Comparison of ENCODE assay signal across 8 cellular contexts in genomic region chr4:128461300-128462103, GRCh38.
DNase-seq lines count a peak whose midpoint lies in the region; ATAC-seq lines count a peak whose summit lies in the region.

No MANE protein-coding gene starts in this region.

- no peak for DNase-seq in CD8-positive, alpha-beta memory T cell
- peak; percentile 33 for DNase-seq in T1000 (lab: John Stamatoyannopoulos, UW)
- no peak for DNase-seq in hippocampal formation (lab: John Stamatoyannopoulos, UW)
- no peak for DNase-seq in GF-D8 (lab: John Stamatoyannopoulos, UW)
- DNase-seq in NCI-H2227 (lab: John Stamatoyannopoulos, UW; ENCODE audit: unreplicated experiment): no peak
- DNase-seq in NCI-H1694 treated with DMSO at 0.1 percent for 48 hours (lab: John Stamatoyannopoulos, UW): no peak

- no peak overlapping the region for H3K4me3 Mint-ChIP-seq in CD8-positive, alpha-beta memory T cell

- H3K4me1 Mint-ChIP-seq in CD8-positive, alpha-beta memory T cell: no peaks in the 10 kb centered on the region

- POLR2A ChIA-PET in CD8-positive, alpha-beta memory T cell (lab: Charles Lee): no interaction called here

- H3K27me3 Mint-ChIP-seq in CD8-positive, alpha-beta memory T cell: no peaks in the 10 kb centered on the region

- no peaks in the 10 kb centered on the region for H3K9me3 Mint-ChIP-seq in CD8-positive, alpha-beta memory T cell

- H3K36me3 ChIP-seq in CD8-positive, alpha-beta memory T cell (ENCODE audit: insufficient read depth, low read length): no peaks in the 10 kb centered on the region
- no peaks in the 10 kb centered on the region for H3K36me3 ChIP-seq in iPS-20b (ENCODE audit: insufficient read depth, low read depth, low read length)

- H3K4me1 ChIP-seq in CD8-positive, alpha-beta memory T cell (ENCODE audit: insufficient read depth, low read length): no peaks in the 10 kb centered on the region
- H3K4me1 ChIP-seq in iPS-20b (ENCODE audit: insufficient read depth, low read length): peaks cover 20% of the 10 kb centered on the region; the same call in 1 of the 2 replicates

- no peaks in the 10 kb centered on the region for H3K36me3 Mint-ChIP-seq in CD8-positive, alpha-beta memory T cell

- no peak overlapping the region for H3K9ac ChIP-seq in iPS-20b (ENCODE audit: low read depth, low read length)

- CTCF ChIA-PET in CD8-positive, alpha-beta memory T cell (lab: Charles Lee): interaction anchor here (1.3 kb wide), 1 partner anchor 8 kb away, joined by 4 read pairs; no protein-coding TSS in a partner anchor

- no peaks in the 10 kb centered on the region for H3K9me3 ChIP-seq in CD8-positive, alpha-beta memory T cell (ENCODE audit: low read length)
- 0 out of 2 replicates have a peak, but pooled peaks cover 3% of the 10 kb centered on the region for H3K9me3 ChIP-seq in iPS-20b (ENCODE audit: insufficient read depth, low read depth, low read length)

- peak overlapping the region; percentile 35 for H3K27ac ChIP-seq in CD8-positive, alpha-beta memory T cell (ENCODE audit: low read depth, low read length)
- H3K27ac ChIP-seq in iPS-20b (ENCODE audit: low read length): no peak overlapping the region

- peak; percentile 58 for ATAC-seq in HG02623 (IDR thresholded peaks at IDR 0.05; ENCODE audit: unreplicated experiment)

- no peak overlapping the region for H3K4me3 ChIP-seq in CD8-positive, alpha-beta memory T cell (ENCODE audit: low read length)
- H3K4me3 ChIP-seq in iPS-20b (ENCODE audit: low read length): peak overlapping the region; percentile 4; the same call in 1 of the 2 replicates

- no peaks in the 10 kb centered on the region for H3K27me3 ChIP-seq in CD8-positive, alpha-beta memory T cell (ENCODE audit: insufficient read depth, low read length, poor library complexity, severe bottlenecking)
- H3K27me3 ChIP-seq in iPS-20b (ENCODE audit: insufficient read depth, low read length): no peaks in the 10 kb centered on the region

- no peak overlapping the region for H3K27ac Mint-ChIP-seq in CD8-positive, alpha-beta memory T cell
